In genomic region chr13:73522937-73523336, GRCh38 we compare ENCODE assay signal across 23 cellular contexts.
DNase-seq lines count a peak whose midpoint lies in the region; ATAC-seq and TF ChIP-seq lines count a peak whose summit lies in the region.
"Had no signal": no experiment of that assay in that cellular context is flagged by ENCODE, and none has a peak within 500 bp of the region (broad histone marks: within the 10 kb centered on the region; RNA-seq: fewer than 3 reads in every experiment).

No MANE protein-coding gene starts in this region.

- H3K27me3 ChIP-seq in endodermal cell (ENCODE audit: control insufficient read depth, insufficient read depth, low read length, poor library complexity, severe bottlenecking) (no peaks in the 10 kb centered on the region), esophagus muscularis mucosa (no peaks in the 10 kb centered on the region)
- H3K27me3 ChIP-seq: BLaER1, SJSA1 had no signal

- H3K4me3 Mint-ChIP-seq in activated naive CD8-positive, alpha-beta T cell treated with anti-CD3 and anti-CD28 coated beads, Interleukin-2, amount 10 ng/mL, durations not matched to agents 7 days and 5 days: no peak overlapping the region
- H3K4me3 Mint-ChIP-seq in activated naive CD8-positive, alpha-beta T cell treated with anti-CD3 and anti-CD28 coated beads for 36 hours: no peak overlapping the region
- H3K4me3 Mint-ChIP-seq in endodermal cell: no peak overlapping the region
- H3K4me3 Mint-ChIP-seq in naive thymus-derived CD8-positive, alpha-beta T cell: no peak overlapping the region
- H3K4me3 Mint-ChIP-seq: CD4-positive, CD25-positive, alpha-beta regulatory T cell had no signal

- H3K27me3 Mint-ChIP-seq in activated naive CD8-positive, alpha-beta T cell treated with anti-CD3 and anti-CD28 coated beads, Interleukin-2, amount 10 ng/mL, durations not matched to agents 7 days and 5 days: no peaks in the 10 kb centered on the region
- H3K27me3 Mint-ChIP-seq in activated naive CD8-positive, alpha-beta T cell treated with anti-CD3 and anti-CD28 coated beads for 36 hours: no peaks in the 10 kb centered on the region
- H3K27me3 Mint-ChIP-seq in endodermal cell (ENCODE audit: insufficient read depth): no peaks in the 10 kb centered on the region
- no peaks in the 10 kb centered on the region for H3K27me3 Mint-ChIP-seq in naive thymus-derived CD8-positive, alpha-beta T cell
- H3K27me3 Mint-ChIP-seq: CD4-positive, CD25-positive, alpha-beta regulatory T cell had no signal

- intact Hi-C loops in esophagus muscularis mucosa (cut with DNase I): no loop called here

- no peak for ATAC-seq in activated naive CD8-positive, alpha-beta T cell treated with anti-CD3 and anti-CD28 coated beads, Interleukin-2, amount 10 ng/mL, durations not matched to agents 7 days and 5 days (ENCODE audit: low read depth)
- no peak for ATAC-seq in naive thymus-derived CD8-positive, alpha-beta T cell
- ATAC-seq: GM12878, HCT116 had no signal

- H3K36me3 Mint-ChIP-seq in activated naive CD8-positive, alpha-beta T cell treated with anti-CD3 and anti-CD28 coated beads, Interleukin-2, amount 10 ng/mL, durations not matched to agents 7 days and 5 days: peaks cover 2% of the 10 kb centered on the region
- no peaks in the 10 kb centered on the region for H3K36me3 Mint-ChIP-seq in activated naive CD8-positive, alpha-beta T cell treated with anti-CD3 and anti-CD28 coated beads for 36 hours
- H3K36me3 Mint-ChIP-seq in endodermal cell (ENCODE audit: low read depth): no peaks in the 10 kb centered on the region
- H3K36me3 Mint-ChIP-seq in naive thymus-derived CD8-positive, alpha-beta T cell: no peaks in the 10 kb centered on the region
- H3K36me3 Mint-ChIP-seq: CD4-positive, CD25-positive, alpha-beta regulatory T cell had no signal

- TF ChIP-seq POLR2A in esophagus muscularis mucosa (IDR thresholded peaks at IDR 0.05; ENCODE audit: low read depth): no peak

- H3K9ac ChIP-seq in endodermal cell (ENCODE audit: extremely low read depth, low read length, poor library complexity, severe bottlenecking): no peak overlapping the region
- H3K9ac ChIP-seq: BLaER1 had no signal

- no peaks in the 10 kb centered on the region for H3K9me3 Mint-ChIP-seq in activated naive CD8-positive, alpha-beta T cell treated with anti-CD3 and anti-CD28 coated beads, Interleukin-2, amount 10 ng/mL, durations not matched to agents 7 days and 5 days
- no peaks in the 10 kb centered on the region for H3K9me3 Mint-ChIP-seq in activated naive CD8-positive, alpha-beta T cell treated with anti-CD3 and anti-CD28 coated beads for 36 hours
- H3K9me3 Mint-ChIP-seq in endodermal cell: no peaks in the 10 kb centered on the region
- no peaks in the 10 kb centered on the region for H3K9me3 Mint-ChIP-seq in naive thymus-derived CD8-positive, alpha-beta T cell

- peaks cover 17% of the 10 kb centered on the region for H3K4me1 Mint-ChIP-seq in activated naive CD8-positive, alpha-beta T cell treated with anti-CD3 and anti-CD28 coated beads, Interleukin-2, amount 10 ng/mL, durations not matched to agents 7 days and 5 days
- H3K4me1 Mint-ChIP-seq in activated naive CD8-positive, alpha-beta T cell treated with anti-CD3 and anti-CD28 coated beads for 36 hours: peaks cover 17% of the 10 kb centered on the region
- no peaks in the 10 kb centered on the region for H3K4me1 Mint-ChIP-seq in endodermal cell
- peaks cover 10 to 22% (median 19%) of the 10 kb centered on the region in 4 donors for H3K4me1 Mint-ChIP-seq in naive thymus-derived CD8-positive, alpha-beta T cell

- H3K36me3 ChIP-seq in endodermal cell (ENCODE audit: control insufficient read depth, insufficient read depth, low read length): no peaks in the 10 kb centered on the region
- H3K36me3 ChIP-seq in esophagus muscularis mucosa: no peaks in the 10 kb centered on the region
- H3K36me3 ChIP-seq: BLaER1, SJSA1 had no signal

- H3K4me3 ChIP-seq in endodermal cell (ENCODE audit: low read length) (no peak overlapping the region), esophagus muscularis mucosa (no peak overlapping the region)
- H3K4me3 ChIP-seq: BLaER1, GM12878, SJSA1 had no signal

- no peak for TF ChIP-seq EP300 in esophagus muscularis mucosa (IDR thresholded peaks at IDR 0.05)

- H3K4me1 ChIP-seq in endodermal cell (ENCODE audit: control insufficient read depth, insufficient read depth, low read length) (no peaks in the 10 kb centered on the region), esophagus muscularis mucosa (no peaks in the 10 kb centered on the region)
- H3K4me1 ChIP-seq: BLaER1, SJSA1 had no signal

- POLR2A ChIA-PET in activated naive CD8-positive, alpha-beta T cell treated with anti-CD3 and anti-CD28 coated beads, Interleukin-2, amount 10 ng/mL, durations not matched to agents 7 days and 5 days (lab: Charles Lee): no interaction called here
- POLR2A ChIA-PET in naive thymus-derived CD8-positive, alpha-beta T cell (lab: Charles Lee): no interaction called here

- H3K9me3 ChIP-seq in endodermal cell (ENCODE audit: control insufficient read depth, low read length) (no peaks in the 10 kb centered on the region), esophagus muscularis mucosa (no peaks in the 10 kb centered on the region)
- H3K9me3 ChIP-seq: BLaER1, SJSA1 had no signal

- H3K27ac Mint-ChIP-seq in activated naive CD8-positive, alpha-beta T cell treated with anti-CD3 and anti-CD28 coated beads, Interleukin-2, amount 10 ng/mL, durations not matched to agents 7 days and 5 days: peak overlapping the region; percentile 40
- no peak overlapping the region for H3K27ac Mint-ChIP-seq in activated naive CD8-positive, alpha-beta T cell treated with anti-CD3 and anti-CD28 coated beads for 36 hours
- H3K27ac Mint-ChIP-seq in endodermal cell: no peak overlapping the region
- H3K27ac Mint-ChIP-seq in naive thymus-derived CD8-positive, alpha-beta T cell: peak overlapping the region in 9 of 10 donors; percentile 6 to 91 (median 28)
- H3K27ac Mint-ChIP-seq: CD4-positive, CD25-positive, alpha-beta regulatory T cell had no signal

- WGBS in endodermal cell (ENCODE audit: insufficient coverage in 1 of 2, insufficient read length in 1 of 2), 2 experiments: 89 to 100% methylated on average over 6 to 10 of the region's 10 CpGs
- WGBS in esophagus muscularis mucosa: 89% methylated on average over 9 of the region's 10 CpGs

- TF ChIP-seq CTCF in endodermal cell (conservative IDR thresholded peaks at IDR 0.05): no peak
- no peak for TF ChIP-seq CTCF in esophagus muscularis mucosa (IDR thresholded peaks at IDR 0.05)

- DNase-seq in activated naive CD8-positive, alpha-beta T cell treated with anti-CD3 and anti-CD28 coated beads, Interleukin-2, amount 10 ng/mL, durations not matched to agents 7 days and 5 days: no peak
- DNase-seq in activated naive CD8-positive, alpha-beta T cell treated with anti-CD3 and anti-CD28 coated beads for 36 hours: no peak
- DNase-seq in endodermal cell (peak; percentile 57), NCI-H2227 (lab: John Stamatoyannopoulos, UW; ENCODE audit: unreplicated experiment) (no peak), GF-D8 (lab: John Stamatoyannopoulos, UW) (no peak), esophagus muscularis mucosa (ENCODE audit: extremely low spot score) (no peak)
- DNase-seq in naive thymus-derived CD8-positive, alpha-beta T cell: no peak
- DNase-seq: CD4-positive, CD25-positive, alpha-beta regulatory T cell; GOT3; Karpas-422; NCI-H1092; NCI-H1436; NCI-H1930; NCI-H2107; NCI-H2227 treated with DMSO at 0.1 percent for 48 hours; NCI-H526 treated with DMSO at 0.1 percent for 48 hours; Right ventricle myocardium superior; RPMI8226 had no signal

- H3K27ac ChIP-seq in endodermal cell (ENCODE audit: low read depth, low read length): no peak overlapping the region
- H3K27ac ChIP-seq in esophagus muscularis mucosa (replicated peaks in 1 of 4): no peak overlapping the region
- H3K27ac ChIP-seq: BLaER1, HL-60, SJSA1 had no signal

Comparison
In these comparisons a context has a peak if more than half of its experiments do, and no peak if none do; other contexts are left out.
1. H3K27ac Mint-ChIP-seq: peak in activated naive CD8-positive, alpha-beta T cell treated with anti-CD3 and anti-CD28 coated beads, Interleukin-2, amount 10 ng/mL, durations not matched to agents 7 days and 5 days (single experiment) and naive thymus-derived CD8-positive, alpha-beta T cell (9 of 10); none in activated naive CD8-positive, alpha-beta T cell treated with anti-CD3 and anti-CD28 coated beads for 36 hours (single experiment) and endodermal cell (single experiment).